1 cellular context compared by ENCODE assay signal in genomic region chr10:119667562-119668328, GRCh38.
TF ChIP-seq lines count a peak whose summit lies in the region.

No MANE protein-coding gene starts in this region.

TF ChIP-seq in WTC11, 78 proteins besides CTCF, POLR2A, EP300 and RAD21 (continued from another document):
- no peak for TF ChIP-seq SMAD3 (CRISPR knock-in tag; IDR thresholded peaks at IDR 0.05; ENCODE audit: borderline replicate concordance)
- TF ChIP-seq ZNF317 (CRISPR knock-in tag; IDR thresholded peaks at IDR 0.05; ENCODE audit: borderline replicate concordance, low read depth): no peak
- no peak for TF ChIP-seq NFATC4 (CRISPR knock-in tag; IDR thresholded peaks at IDR 0.05)
- TF ChIP-seq, protein P1, sequence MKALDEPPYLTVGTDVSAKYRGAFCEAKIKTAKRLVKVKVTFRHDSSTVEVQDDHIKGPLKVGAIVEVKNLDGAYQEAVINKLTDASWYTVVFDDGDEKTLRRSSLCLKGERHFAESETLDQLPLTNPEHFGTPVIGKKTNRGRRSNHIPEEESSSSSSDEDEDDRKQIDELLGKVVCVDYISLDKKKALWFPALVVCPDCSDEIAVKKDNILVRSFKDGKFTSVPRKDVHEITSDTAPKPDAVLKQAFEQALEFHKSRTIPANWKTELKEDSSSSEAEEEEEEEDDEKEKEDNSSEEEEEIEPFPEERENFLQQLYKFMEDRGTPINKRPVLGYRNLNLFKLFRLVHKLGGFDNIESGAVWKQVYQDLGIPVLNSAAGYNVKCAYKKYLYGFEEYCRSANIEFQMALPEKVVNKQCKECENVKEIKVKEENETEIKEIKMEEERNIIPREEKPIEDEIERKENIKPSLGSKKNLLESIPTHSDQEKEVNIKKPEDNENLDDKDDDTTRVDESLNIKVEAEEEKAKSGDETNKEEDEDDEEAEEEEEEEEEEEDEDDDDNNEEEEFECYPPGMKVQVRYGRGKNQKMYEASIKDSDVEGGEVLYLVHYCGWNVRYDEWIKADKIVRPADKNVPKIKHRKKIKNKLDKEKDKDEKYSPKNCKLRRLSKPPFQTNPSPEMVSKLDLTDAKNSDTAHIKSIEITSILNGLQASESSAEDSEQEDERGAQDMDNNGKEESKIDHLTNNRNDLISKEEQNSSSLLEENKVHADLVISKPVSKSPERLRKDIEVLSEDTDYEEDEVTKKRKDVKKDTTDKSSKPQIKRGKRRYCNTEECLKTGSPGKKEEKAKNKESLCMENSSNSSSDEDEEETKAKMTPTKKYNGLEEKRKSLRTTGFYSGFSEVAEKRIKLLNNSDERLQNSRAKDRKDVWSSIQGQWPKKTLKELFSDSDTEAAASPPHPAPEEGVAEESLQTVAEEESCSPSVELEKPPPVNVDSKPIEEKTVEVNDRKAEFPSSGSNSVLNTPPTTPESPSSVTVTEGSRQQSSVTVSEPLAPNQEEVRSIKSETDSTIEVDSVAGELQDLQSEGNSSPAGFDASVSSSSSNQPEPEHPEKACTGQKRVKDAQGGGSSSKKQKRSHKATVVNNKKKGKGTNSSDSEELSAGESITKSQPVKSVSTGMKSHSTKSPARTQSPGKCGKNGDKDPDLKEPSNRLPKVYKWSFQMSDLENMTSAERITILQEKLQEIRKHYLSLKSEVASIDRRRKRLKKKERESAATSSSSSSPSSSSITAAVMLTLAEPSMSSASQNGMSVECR (CRISPR knock-in tag; IDR thresholded peaks at IDR 0.05; ENCODE audit: borderline replicate concordance): no peak
- TF ChIP-seq, protein P2, sequence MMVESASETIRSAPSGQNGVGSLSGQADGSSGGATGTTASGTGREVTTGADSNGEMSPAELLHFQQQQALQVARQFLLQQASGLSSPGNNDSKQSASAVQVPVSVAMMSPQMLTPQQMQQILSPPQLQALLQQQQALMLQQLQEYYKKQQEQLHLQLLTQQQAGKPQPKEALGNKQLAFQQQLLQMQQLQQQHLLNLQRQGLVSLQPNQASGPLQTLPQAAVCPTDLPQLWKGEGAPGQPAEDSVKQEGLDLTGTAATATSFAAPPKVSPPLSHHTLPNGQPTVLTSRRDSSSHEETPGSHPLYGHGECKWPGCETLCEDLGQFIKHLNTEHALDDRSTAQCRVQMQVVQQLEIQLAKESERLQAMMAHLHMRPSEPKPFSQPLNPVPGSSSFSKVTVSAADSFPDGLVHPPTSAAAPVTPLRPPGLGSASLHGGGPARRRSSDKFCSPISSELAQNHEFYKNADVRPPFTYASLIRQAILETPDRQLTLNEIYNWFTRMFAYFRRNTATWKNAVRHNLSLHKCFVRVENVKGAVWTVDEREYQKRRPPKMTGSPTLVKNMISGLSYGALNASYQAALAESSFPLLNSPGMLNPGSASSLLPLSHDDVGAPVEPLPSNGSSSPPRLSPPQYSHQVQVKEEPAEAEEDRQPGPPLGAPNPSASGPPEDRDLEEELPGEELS (CRISPR knock-in tag; IDR thresholded peaks at IDR 0.05): no peak
- TF ChIP-seq ESRRA (CRISPR knock-in tag; IDR thresholded peaks at IDR 0.05; ENCODE audit: borderline replicate concordance): no peak
- no peak for TF ChIP-seq E2F1 (CRISPR knock-in tag; IDR thresholded peaks at IDR 0.05)
- no peak for TF ChIP-seq FOXP1 (CRISPR knock-in tag; IDR thresholded peaks at IDR 0.05; ENCODE audit: borderline replicate concordance)
- no peak for TF ChIP-seq ZMAT4 (CRISPR knock-in tag; IDR thresholded peaks at IDR 0.05)
